17 cellular contexts compared by ENCODE assay signal in the genomic region with DNA sequence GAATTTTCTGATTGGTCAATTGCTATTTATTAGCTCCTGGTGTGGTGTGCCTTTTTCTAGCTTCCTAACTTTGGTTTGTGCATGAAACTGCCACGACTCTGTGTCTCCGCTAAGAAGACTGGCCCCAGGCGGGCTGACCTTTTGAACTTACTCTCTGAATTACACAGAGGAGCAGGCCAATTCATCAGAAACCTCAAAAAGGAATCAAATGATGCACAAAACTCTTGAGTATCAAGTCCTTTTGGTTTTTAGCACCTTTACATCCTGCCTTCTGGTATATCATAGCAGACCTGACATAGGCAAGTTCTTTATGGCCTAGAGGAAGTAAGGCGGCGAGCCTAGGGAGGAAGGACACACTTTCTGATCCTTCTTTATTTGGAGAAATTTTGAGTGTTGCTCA. TPM values are rescaled to one million over a fixed set of nuclear protein-coding genes. Genes with fewer than 3 reads are reported as not detected.
DNase-seq lines count a peak whose midpoint lies in the region; ATAC-seq and TF ChIP-seq lines count a peak whose summit lies in the region.
"Had no signal": no experiment of that assay in that cellular context is flagged by ENCODE, and none has a peak within 500 bp of the region (broad histone marks: within the 10 kb centered on the region; RNA-seq: fewer than 3 reads in every experiment).

No MANE protein-coding gene starts in this region.

- no peaks in the 10 kb centered on the region for H3K9me3 Mint-ChIP-seq in activated CD4-positive, alpha-beta T cell treated with anti-CD3 and anti-CD28 coated beads for 36 hours (ENCODE audit: low read depth)
- H3K9me3 Mint-ChIP-seq in activated T-helper 17 cell treated with anti-CD3 and anti-CD28 coated beads, Interleukin-2, amount 50 U/mL, for 72 hours: no peaks in the 10 kb centered on the region
- H3K9me3 Mint-ChIP-seq in neural crest cell: no peaks in the 10 kb centered on the region
- H3K9me3 Mint-ChIP-seq: activated B cell treated with CpG ODN at 0.5 μM for 24 hours had no signal

- no peak for TF ChIP-seq CTCF in neural crest cell (conservative IDR thresholded peaks at IDR 0.05)

- intact Hi-C loops in activated CD4-positive, alpha-beta T cell treated with anti-CD3 and anti-CD28 coated beads for 36 hours (cut with DNase I, micrococcal nuclease): no loop called here

- H3K27me3 Mint-ChIP-seq in activated CD4-positive, alpha-beta T cell treated with anti-CD3 and anti-CD28 coated beads for 36 hours: no peaks in the 10 kb centered on the region
- H3K27me3 Mint-ChIP-seq in activated T-helper 17 cell treated with anti-CD3 and anti-CD28 coated beads, Interleukin-2, amount 50 U/mL, for 72 hours: no peaks in the 10 kb centered on the region
- H3K27me3 Mint-ChIP-seq in neural crest cell (ENCODE audit: low read depth): no peaks in the 10 kb centered on the region
- H3K27me3 Mint-ChIP-seq: activated B cell treated with CpG ODN at 0.5 μM for 24 hours had no signal

- DNase-seq in activated CD4-positive, alpha-beta T cell treated with anti-CD3 and anti-CD28 coated beads for 36 hours: peak; percentile 64
- no peak for DNase-seq in activated CD4-positive, alpha-beta T cell treated with anti-CD3 and anti-CD28 coated beads, Interleukin-2, amount 50 U/mL, for 1 hour
- DNase-seq in neural crest cell (ENCODE audit: low read depth, low spot score) (peak; percentile 24), NCI-H1694 treated with DMSO at 0.1 percent for 48 hours (lab: John Stamatoyannopoulos, UW) (no peak)
- DNase-seq: 8988T, activated B cell treated with CpG ODN at 0.5 μM for 24 hours, Karpas-422, kidney, NCI-H187 treated with DMSO at 0.1 percent for 48 hours had no signal

- peak overlapping the region; percentile 78 for H3K27ac Mint-ChIP-seq in activated CD4-positive, alpha-beta T cell treated with anti-CD3 and anti-CD28 coated beads for 36 hours
- peak overlapping the region; percentile 98 for H3K27ac Mint-ChIP-seq in activated T-helper 17 cell treated with anti-CD3 and anti-CD28 coated beads, Interleukin-2, amount 50 U/mL, for 72 hours
- no peak overlapping the region for H3K27ac Mint-ChIP-seq in neural crest cell (ENCODE audit: unreplicated experiment)
- H3K27ac Mint-ChIP-seq: activated B cell treated with CpG ODN at 0.5 μM for 24 hours had no signal

- peak; percentile 81 for ATAC-seq in activated CD4-positive, alpha-beta T cell treated with anti-CD3 and anti-CD28 coated beads for 36 hours
- peak; percentile 58 for ATAC-seq in GM19395 (IDR thresholded peaks at IDR 0.05; ENCODE audit: unreplicated experiment)
- peak; percentile 79 for ATAC-seq in activated T-helper 17 cell treated with anti-CD3 and anti-CD28 coated beads, Interleukin-2, amount 50 U/mL, for 72 hours (replicated peaks)
- no peak for ATAC-seq in HG02588 (IDR thresholded peaks at IDR 0.05; ENCODE audit: unreplicated experiment)
- ATAC-seq in GM18517 (IDR thresholded peaks at IDR 0.05; ENCODE audit: unreplicated experiment): no peak

- H3K4me1 Mint-ChIP-seq in activated CD4-positive, alpha-beta T cell treated with anti-CD3 and anti-CD28 coated beads for 36 hours: peaks cover 60% of the 10 kb centered on the region
- peaks cover 18% of the 10 kb centered on the region for H3K4me1 Mint-ChIP-seq in activated T-helper 17 cell treated with anti-CD3 and anti-CD28 coated beads, Interleukin-2, amount 50 U/mL, for 72 hours
- peaks cover 19% of the 10 kb centered on the region for H3K4me1 Mint-ChIP-seq in neural crest cell

- CTCF ChIA-PET in activated CD4-positive, alpha-beta T cell treated with anti-CD3 and anti-CD28 coated beads for 36 hours (lab: Charles Lee): interaction anchor here (0.7 kb wide), 1 partner anchor 293 kb away, joined by 4 read pairs; a partner anchor contains a TSS

- POLR2A ChIA-PET in activated CD4-positive, alpha-beta T cell treated with anti-CD3 and anti-CD28 coated beads for 36 hours (lab: Charles Lee): no interaction called here

- no peaks in the 10 kb centered on the region for H3K36me3 Mint-ChIP-seq in activated CD4-positive, alpha-beta T cell treated with anti-CD3 and anti-CD28 coated beads for 36 hours (ENCODE audit: low read depth)
- peaks cover 4% of the 10 kb centered on the region for H3K36me3 Mint-ChIP-seq in activated T-helper 17 cell treated with anti-CD3 and anti-CD28 coated beads, Interleukin-2, amount 50 U/mL, for 72 hours (ENCODE audit: low read depth)
- H3K36me3 Mint-ChIP-seq in neural crest cell (ENCODE audit: low read depth): no peaks in the 10 kb centered on the region

- peak overlapping the region; percentile 4 for H3K4me3 Mint-ChIP-seq in activated CD4-positive, alpha-beta T cell treated with anti-CD3 and anti-CD28 coated beads for 36 hours
- peak overlapping the region; percentile 84 for H3K4me3 Mint-ChIP-seq in activated T-helper 17 cell treated with anti-CD3 and anti-CD28 coated beads, Interleukin-2, amount 50 U/mL, for 72 hours
- H3K4me3 Mint-ChIP-seq in neural crest cell: no peak overlapping the region
- H3K4me3 Mint-ChIP-seq: activated B cell treated with CpG ODN at 0.5 μM for 24 hours had no signal

RNA-seq across cellular contexts. Expression of a gene that starts 17.6 kb away (rescaled TPM):
- total RNA-seq in activated CD4-positive, alpha-beta T cell treated with anti-CD3 and anti-CD28 coated beads for 36 hours: under 1 TPM in 1 of 2 experiments, not detected in 1; 0.23 TPM
- 1 to 10 TPM in 1 of 2 donors, under 1 TPM in 1; 0.54 to 2.1 TPM for total RNA-seq in activated T-helper 17 cell treated with anti-CD3 and anti-CD28 coated beads, Interleukin-2, amount 50 U/mL, for 72 hours
- 0.91 and 1.1 TPM in 2 replicates for total RNA-seq in neural crest cell
- total RNA-seq: activated B cell treated with CpG ODN at 0.5 μM for 24 hours, endothelial cell of umbilical vein, mucosa of gallbladder had no signal

RNA-seq across cellular contexts. Expression of a gene that starts 18.2 kb away (rescaled TPM):
- not detected for total RNA-seq in activated CD4-positive, alpha-beta T cell treated with anti-CD3 and anti-CD28 coated beads for 36 hours
- not detected for total RNA-seq in activated T-helper 17 cell treated with anti-CD3 and anti-CD28 coated beads, Interleukin-2, amount 50 U/mL, for 72 hours
- not detected in 2 replicates for total RNA-seq in neural crest cell
- total RNA-seq: activated B cell treated with CpG ODN at 0.5 μM for 24 hours, cerebellum, endothelial cell of umbilical vein, kidney, mucosa of gallbladder, posterior vena cava had no signal

RNA-seq across cellular contexts. Expression of a gene that starts 55.8 kb away (rescaled TPM):
- total RNA-seq in activated CD4-positive, alpha-beta T cell treated with anti-CD3 and anti-CD28 coated beads for 36 hours: not detected
- not detected for total RNA-seq in activated T-helper 17 cell treated with anti-CD3 and anti-CD28 coated beads, Interleukin-2, amount 50 U/mL, for 72 hours
- total RNA-seq in neural crest cell: not detected in 2 replicates
- total RNA-seq: activated B cell treated with CpG ODN at 0.5 μM for 24 hours, cerebellum, endothelial cell of umbilical vein, kidney, mucosa of gallbladder, posterior vena cava had no signal

Comparison
In these comparisons a context has a peak if more than half of its experiments do, and no peak if none do; other contexts are left out.
1. DNase-seq: peak in activated CD4-positive, alpha-beta T cell treated with anti-CD3 and anti-CD28 coated beads for 36 hours (single experiment) and neural crest cell (single experiment); none in activated CD4-positive, alpha-beta T cell treated with anti-CD3 and anti-CD28 coated beads, Interleukin-2, amount 50 U/mL, for 1 hour (single experiment) and NCI-H1694 treated with DMSO at 0.1 percent for 48 hours (single experiment).
2. ATAC-seq: peak in activated CD4-positive, alpha-beta T cell treated with anti-CD3 and anti-CD28 coated beads for 36 hours (single experiment), GM19395 (single experiment) and activated T-helper 17 cell treated with anti-CD3 and anti-CD28 coated beads, Interleukin-2, amount 50 U/mL, for 72 hours (single experiment); none in HG02588 (single experiment) and GM18517 (single experiment).